In the genomic region with DNA sequence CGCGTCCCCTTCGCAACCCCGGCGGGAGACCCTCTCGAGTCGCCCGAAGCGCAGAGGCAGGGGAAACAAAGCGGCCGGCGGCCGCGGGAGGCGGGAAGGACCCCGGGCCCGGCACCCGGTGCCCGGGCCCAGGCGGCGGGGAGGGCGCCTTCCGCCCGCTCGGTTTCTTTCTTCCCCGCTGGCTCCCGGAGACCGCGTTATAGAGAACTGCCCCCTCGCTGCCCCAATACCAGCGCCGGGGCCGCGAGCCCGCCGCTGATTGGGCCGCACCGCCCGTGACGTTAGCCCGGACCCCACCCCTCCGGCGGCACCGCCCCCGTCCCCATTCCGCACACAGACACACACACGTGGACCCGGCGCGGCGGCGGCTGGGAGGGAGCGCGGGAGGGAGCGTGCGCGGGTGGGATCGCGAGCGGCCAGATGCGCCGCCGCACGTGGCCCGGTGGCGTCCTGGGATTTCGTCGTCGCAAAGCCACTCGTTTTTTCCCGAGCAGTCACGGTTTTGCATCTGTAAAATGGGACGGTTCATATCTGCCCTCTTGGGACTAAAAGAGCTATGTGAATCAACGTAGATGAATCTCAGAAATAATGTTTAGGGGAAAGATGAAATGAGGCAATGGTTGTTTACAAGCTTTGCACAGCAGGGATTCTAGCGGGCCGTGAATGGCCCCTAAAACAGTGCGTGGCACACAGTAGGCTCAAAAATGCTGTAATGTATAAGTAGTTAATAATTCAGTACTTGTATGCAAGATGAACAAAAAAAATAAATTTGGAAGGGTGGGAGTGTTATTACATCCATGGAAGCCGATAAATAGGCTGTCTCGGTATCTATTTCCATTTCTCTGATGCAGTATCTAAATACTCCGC, we compare ENCODE assay signal across 1 cellular context.
TF ChIP-seq lines count a peak whose summit lies in the region.

A gene (minus strand): TSS at position 209 of the 867 bp plus-strand sequence. CDS start 462 bp downstream, outside the sequence.

TF ChIP-seq in HepG2, 621 proteins besides CTCF, POLR2A, EP300 and RAD21 (continued from another document and continues in another):
- TF ChIP-seq, protein P1, sequence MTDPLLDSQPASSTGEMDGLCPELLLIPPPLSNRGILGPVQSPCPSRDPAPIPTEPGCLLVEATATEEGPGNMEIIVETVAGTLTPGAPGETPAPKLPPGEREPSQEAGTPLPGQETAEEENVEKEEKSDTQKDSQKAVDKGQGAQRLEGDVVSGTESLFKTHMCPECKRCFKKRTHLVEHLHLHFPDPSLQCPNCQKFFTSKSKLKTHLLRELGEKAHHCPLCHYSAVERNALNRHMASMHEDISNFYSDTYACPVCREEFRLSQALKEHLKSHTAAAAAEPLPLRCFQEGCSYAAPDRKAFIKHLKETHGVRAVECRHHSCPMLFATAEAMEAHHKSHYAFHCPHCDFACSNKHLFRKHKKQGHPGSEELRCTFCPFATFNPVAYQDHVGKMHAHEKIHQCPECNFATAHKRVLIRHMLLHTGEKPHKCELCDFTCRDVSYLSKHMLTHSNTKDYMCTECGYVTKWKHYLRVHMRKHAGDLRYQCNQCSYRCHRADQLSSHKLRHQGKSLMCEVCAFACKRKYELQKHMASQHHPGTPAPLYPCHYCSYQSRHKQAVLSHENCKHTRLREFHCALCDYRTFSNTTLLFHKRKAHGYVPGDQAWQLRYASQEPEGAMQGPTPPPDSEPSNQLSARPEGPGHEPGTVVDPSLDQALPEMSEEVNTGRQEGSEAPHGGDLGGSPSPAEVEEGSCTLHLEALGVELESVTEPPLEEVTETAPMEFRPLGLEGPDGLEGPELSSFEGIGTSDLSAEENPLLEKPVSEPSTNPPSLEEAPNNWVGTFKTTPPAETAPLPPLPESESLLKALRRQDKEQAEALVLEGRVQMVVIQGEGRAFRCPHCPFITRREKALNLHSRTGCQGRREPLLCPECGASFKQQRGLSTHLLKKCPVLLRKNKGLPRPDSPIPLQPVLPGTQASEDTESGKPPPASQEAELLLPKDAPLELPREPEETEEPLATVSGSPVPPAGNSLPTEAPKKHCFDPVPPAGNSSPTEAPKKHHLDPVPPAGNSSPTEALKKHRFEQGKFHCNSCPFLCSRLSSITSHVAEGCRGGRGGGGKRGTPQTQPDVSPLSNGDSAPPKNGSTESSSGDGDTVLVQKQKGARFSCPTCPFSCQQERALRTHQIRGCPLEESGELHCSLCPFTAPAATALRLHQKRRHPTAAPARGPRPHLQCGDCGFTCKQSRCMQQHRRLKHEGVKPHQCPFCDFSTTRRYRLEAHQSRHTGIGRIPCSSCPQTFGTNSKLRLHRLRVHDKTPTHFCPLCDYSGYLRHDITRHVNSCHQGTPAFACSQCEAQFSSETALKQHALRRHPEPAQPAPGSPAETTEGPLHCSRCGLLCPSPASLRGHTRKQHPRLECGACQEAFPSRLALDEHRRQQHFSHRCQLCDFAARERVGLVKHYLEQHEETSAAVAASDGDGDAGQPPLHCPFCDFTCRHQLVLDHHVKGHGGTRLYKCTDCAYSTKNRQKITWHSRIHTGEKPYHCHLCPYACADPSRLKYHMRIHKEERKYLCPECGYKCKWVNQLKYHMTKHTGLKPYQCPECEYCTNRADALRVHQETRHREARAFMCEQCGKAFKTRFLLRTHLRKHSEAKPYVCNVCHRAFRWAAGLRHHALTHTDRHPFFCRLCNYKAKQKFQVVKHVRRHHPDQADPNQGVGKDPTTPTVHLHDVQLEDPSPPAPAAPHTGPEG (CRISPR knock-in tag; IDR thresholded peaks at IDR 0.05): peak; percentile 95
- peak; percentile 75; the same call in 1 of the 2 replicates for TF ChIP-seq ZNF564 (CRISPR knock-in tag; IDR thresholded peaks at IDR 0.05)
- peak; percentile 83 for TF ChIP-seq ZFP37 (CRISPR knock-in tag; IDR thresholded peaks at IDR 0.05; ENCODE audit: borderline replicate concordance)
- no peak for TF ChIP-seq SMAD9 (CRISPR knock-in tag; IDR thresholded peaks at IDR 0.05)
- peak; percentile 80 for TF ChIP-seq ZNF263 (CRISPR knock-in tag; IDR thresholded peaks at IDR 0.05)
- TF ChIP-seq NFKBIZ (CRISPR knock-in tag; IDR thresholded peaks at IDR 0.05): peak; percentile 88
- TF ChIP-seq MAFK (conservative IDR thresholded peaks at IDR 0.05 in 1 of 2, IDR thresholded peaks at IDR 0.05 in 1 of 2; ENCODE audit: low read length in 2 of 2): no peak
- TF ChIP-seq ZNF138 (CRISPR knock-in tag; IDR thresholded peaks at IDR 0.05; ENCODE audit: low read depth): peak; percentile 90; the same call in 1 of the 2 replicates
- no peak; the same call in 1 of the 2 replicates for TF ChIP-seq ZNF333 (CRISPR knock-in tag; IDR thresholded peaks at IDR 0.05; ENCODE audit: borderline replicate concordance)
- no peak; the same call in 1 of the 2 replicates for TF ChIP-seq RNF2 (conservative IDR thresholded peaks at IDR 0.05; ENCODE audit: low read depth)
- peak; percentile 78 for TF ChIP-seq ZBTB7B (CRISPR knock-in tag; IDR thresholded peaks at IDR 0.05)
- TF ChIP-seq JARID2 (CRISPR knock-in tag; IDR thresholded peaks at IDR 0.05; ENCODE audit: insufficient replicate concordance): no peak
- no peak for TF ChIP-seq NFE2L1 (CRISPR knock-in tag; IDR thresholded peaks at IDR 0.05; ENCODE audit: borderline replicate concordance)
- peak; percentile 92 for TF ChIP-seq AKAP8 (CRISPR knock-in tag; IDR thresholded peaks at IDR 0.05)
- TF ChIP-seq SAFB2 (CRISPR knock-in tag; IDR thresholded peaks at IDR 0.05; ENCODE audit: borderline replicate concordance, low read depth): peak; percentile 67
- TF ChIP-seq, protein P2, sequence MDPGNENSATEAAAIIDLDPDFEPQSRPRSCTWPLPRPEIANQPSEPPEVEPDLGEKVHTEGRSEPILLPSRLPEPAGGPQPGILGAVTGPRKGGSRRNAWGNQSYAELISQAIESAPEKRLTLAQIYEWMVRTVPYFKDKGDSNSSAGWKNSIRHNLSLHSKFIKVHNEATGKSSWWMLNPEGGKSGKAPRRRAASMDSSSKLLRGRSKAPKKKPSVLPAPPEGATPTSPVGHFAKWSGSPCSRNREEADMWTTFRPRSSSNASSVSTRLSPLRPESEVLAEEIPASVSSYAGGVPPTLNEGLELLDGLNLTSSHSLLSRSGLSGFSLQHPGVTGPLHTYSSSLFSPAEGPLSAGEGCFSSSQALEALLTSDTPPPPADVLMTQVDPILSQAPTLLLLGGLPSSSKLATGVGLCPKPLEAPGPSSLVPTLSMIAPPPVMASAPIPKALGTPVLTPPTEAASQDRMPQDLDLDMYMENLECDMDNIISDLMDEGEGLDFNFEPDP (CRISPR knock-in tag; conservative IDR thresholded peaks at IDR 0.05): no peak
- peak; percentile 92 for TF ChIP-seq HDAC2 (CRISPR knock-in tag; IDR thresholded peaks at IDR 0.05)
- TF ChIP-seq SOX13 (IDR thresholded peaks at IDR 0.05): peak; percentile 22; the same call in 1 of the 2 replicates
- TF ChIP-seq SOX13 (CRISPR knock-in tag; conservative IDR thresholded peaks at IDR 0.05 in 1 of 2, IDR thresholded peaks at IDR 0.05 in 1 of 2): peak in 1 of 2 experiments; percentile 57; a peak in 1 of 4 replicates
- TF ChIP-seq, protein P3, sequence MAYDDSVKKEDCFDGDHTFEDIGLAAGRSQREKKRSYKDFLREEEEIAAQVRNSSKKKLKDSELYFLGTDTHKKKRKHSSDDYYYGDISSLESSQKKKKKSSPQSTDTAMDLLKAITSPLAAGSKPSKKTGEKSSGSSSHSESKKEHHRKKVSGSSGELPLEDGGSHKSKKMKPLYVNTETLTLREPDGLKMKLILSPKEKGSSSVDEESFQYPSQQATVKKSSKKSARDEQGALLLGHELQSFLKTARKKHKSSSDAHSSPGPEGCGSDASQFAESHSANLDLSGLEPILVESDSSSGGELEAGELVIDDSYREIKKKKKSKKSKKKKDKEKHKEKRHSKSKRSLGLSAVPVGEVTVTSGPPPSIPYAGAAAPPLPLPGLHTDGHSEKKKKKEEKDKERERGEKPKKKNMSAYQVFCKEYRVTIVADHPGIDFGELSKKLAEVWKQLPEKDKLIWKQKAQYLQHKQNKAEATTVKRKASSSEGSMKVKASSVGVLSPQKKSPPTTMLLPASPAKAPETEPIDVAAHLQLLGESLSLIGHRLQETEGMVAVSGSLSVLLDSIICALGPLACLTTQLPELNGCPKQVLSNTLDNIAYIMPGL (CRISPR knock-in tag; IDR thresholded peaks at IDR 0.05; ENCODE audit: borderline replicate concordance in 1 of 2, low read depth in 1 of 2): peak; percentile 12 to 83; a peak in 1 of 4 replicates
- no peak for TF ChIP-seq ZNF17 (CRISPR knock-in tag; IDR thresholded peaks at IDR 0.05)
- TF ChIP-seq ZNF549 (CRISPR knock-in tag; IDR thresholded peaks at IDR 0.05): peak; percentile 65; the same call in 1 of the 2 replicates
- TF ChIP-seq FOXC1 (CRISPR knock-in tag; IDR thresholded peaks at IDR 0.05; ENCODE audit: borderline replicate concordance): peak; percentile 94
- TF ChIP-seq ZBTB20 (CRISPR knock-in tag; IDR thresholded peaks at IDR 0.05; ENCODE audit: borderline replicate concordance, low read depth): peak; percentile 53; the same call in 1 of the 2 replicates
- TF ChIP-seq, protein P4, sequence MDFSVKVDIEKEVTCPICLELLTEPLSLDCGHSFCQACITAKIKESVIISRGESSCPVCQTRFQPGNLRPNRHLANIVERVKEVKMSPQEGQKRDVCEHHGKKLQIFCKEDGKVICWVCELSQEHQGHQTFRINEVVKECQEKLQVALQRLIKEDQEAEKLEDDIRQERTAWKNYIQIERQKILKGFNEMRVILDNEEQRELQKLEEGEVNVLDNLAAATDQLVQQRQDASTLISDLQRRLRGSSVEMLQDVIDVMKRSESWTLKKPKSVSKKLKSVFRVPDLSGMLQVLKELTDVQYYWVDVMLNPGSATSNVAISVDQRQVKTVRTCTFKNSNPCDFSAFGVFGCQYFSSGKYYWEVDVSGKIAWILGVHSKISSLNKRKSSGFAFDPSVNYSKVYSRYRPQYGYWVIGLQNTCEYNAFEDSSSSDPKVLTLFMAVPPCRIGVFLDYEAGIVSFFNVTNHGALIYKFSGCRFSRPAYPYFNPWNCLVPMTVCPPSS (IDR thresholded peaks at IDR 0.05): no peak
- TF ChIP-seq, protein P5, sequence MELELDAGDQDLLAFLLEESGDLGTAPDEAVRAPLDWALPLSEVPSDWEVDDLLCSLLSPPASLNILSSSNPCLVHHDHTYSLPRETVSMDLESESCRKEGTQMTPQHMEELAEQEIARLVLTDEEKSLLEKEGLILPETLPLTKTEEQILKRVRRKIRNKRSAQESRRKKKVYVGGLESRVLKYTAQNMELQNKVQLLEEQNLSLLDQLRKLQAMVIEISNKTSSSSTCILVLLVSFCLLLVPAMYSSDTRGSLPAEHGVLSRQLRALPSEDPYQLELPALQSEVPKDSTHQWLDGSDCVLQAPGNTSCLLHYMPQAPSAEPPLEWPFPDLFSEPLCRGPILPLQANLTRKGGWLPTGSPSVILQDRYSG (CRISPR knock-in tag; IDR thresholded peaks at IDR 0.05): peak; percentile 85; the same call in 1 of the 2 replicates
- peak; percentile 93 for TF ChIP-seq SATB2 (CRISPR knock-in tag; IDR thresholded peaks at IDR 0.05)
- TF ChIP-seq, protein P6, sequence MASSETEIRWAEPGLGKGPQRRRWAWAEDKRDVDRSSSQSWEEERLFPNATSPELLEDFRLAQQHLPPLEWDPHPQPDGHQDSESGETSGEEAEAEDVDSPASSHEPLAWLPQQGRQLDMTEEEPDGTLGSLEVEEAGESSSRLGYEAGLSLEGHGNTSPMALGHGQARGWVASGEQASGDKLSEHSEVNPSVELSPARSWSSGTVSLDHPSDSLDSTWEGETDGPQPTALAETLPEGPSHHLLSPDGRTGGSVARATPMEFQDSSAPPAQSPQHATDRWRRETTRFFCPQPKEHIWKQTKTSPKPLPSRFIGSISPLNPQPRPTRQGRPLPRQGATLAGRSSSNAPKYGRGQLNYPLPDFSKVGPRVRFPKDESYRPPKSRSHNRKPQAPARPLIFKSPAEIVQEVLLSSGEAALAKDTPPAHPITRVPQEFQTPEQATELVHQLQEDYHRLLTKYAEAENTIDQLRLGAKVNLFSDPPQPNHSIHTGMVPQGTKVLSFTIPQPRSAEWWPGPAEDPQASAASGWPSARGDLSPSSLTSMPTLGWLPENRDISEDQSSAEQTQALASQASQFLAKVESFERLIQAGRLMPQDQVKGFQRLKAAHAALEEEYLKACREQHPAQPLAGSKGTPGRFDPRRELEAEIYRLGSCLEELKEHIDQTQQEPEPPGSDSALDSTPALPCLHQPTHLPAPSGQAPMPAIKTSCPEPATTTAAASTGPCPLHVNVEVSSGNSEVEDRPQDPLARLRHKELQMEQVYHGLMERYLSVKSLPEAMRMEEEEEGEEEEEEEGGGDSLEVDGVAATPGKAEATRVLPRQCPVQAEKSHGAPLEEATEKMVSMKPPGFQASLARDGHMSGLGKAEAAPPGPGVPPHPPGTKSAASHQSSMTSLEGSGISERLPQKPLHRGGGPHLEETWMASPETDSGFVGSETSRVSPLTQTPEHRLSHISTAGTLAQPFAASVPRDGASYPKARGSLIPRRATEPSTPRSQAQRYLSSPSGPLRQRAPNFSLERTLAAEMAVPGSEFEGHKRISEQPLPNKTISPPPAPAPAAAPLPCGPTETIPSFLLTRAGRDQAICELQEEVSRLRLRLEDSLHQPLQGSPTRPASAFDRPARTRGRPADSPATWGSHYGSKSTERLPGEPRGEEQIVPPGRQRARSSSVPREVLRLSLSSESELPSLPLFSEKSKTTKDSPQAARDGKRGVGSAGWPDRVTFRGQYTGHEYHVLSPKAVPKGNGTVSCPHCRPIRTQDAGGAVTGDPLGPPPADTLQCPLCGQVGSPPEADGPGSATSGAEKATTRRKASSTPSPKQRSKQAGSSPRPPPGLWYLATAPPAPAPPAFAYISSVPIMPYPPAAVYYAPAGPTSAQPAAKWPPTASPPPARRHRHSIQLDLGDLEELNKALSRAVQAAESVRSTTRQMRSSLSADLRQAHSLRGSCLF (CRISPR knock-in tag; IDR thresholded peaks at IDR 0.05; ENCODE audit: borderline replicate concordance): peak; percentile 71; the same call in 1 of the 2 replicates
- TF ChIP-seq KLF11 (CRISPR knock-in tag; IDR thresholded peaks at IDR 0.05): peak; percentile 64; the same call in 1 of the 2 replicates
- TF ChIP-seq ZNF777 (CRISPR knock-in tag; IDR thresholded peaks at IDR 0.05): peak; percentile 70
- TF ChIP-seq, protein P7, sequence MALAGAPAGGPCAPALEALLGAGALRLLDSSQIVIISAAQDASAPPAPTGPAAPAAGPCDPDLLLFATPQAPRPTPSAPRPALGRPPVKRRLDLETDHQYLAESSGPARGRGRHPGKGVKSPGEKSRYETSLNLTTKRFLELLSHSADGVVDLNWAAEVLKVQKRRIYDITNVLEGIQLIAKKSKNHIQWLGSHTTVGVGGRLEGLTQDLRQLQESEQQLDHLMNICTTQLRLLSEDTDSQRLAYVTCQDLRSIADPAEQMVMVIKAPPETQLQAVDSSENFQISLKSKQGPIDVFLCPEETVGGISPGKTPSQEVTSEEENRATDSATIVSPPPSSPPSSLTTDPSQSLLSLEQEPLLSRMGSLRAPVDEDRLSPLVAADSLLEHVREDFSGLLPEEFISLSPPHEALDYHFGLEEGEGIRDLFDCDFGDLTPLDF (CRISPR knock-in tag; IDR thresholded peaks at IDR 0.05): peak; percentile 77; the same call in 1 of the 2 replicates
- TF ChIP-seq DPF2 (CRISPR knock-in tag; IDR thresholded peaks at IDR 0.05; ENCODE audit: borderline replicate concordance, low read depth): no peak
- TF ChIP-seq NCOA5 (CRISPR knock-in tag; IDR thresholded peaks at IDR 0.05): no peak
- no peak for TF ChIP-seq PTBP1 (IDR thresholded peaks at IDR 0.05; ENCODE audit: low read depth, low read length, poor library complexity, severe bottlenecking)
- TF ChIP-seq WIZ (CRISPR knock-in tag; IDR thresholded peaks at IDR 0.05): no peak; the same call in 1 of the 2 replicates
- TF ChIP-seq ZNF567 (CRISPR knock-in tag; IDR thresholded peaks at IDR 0.05; ENCODE audit: borderline replicate concordance): peak; percentile 41; the same call in 1 of the 2 replicates
- TF ChIP-seq ZNF331 (CRISPR knock-in tag; IDR thresholded peaks at IDR 0.05): peak; percentile 91; the same call in 1 of the 2 replicates
- no peak for TF ChIP-seq ZNF468 (CRISPR knock-in tag; IDR thresholded peaks at IDR 0.05)
- no peak for TF ChIP-seq PAX8 (CRISPR knock-in tag; IDR thresholded peaks at IDR 0.05; ENCODE audit: borderline replicate concordance)
- TF ChIP-seq RFXANK (CRISPR knock-in tag; IDR thresholded peaks at IDR 0.05): peak; percentile 94
